Comparison of ENCODE assay signal across 9 cellular contexts in genomic region chr10:93461807-93462178, GRCh38. TPM values are rescaled to one million over a fixed set of nuclear protein-coding genes. Genes with fewer than 3 reads are reported as not detected.
DNase-seq lines count a peak whose midpoint lies in the region; ATAC-seq and TF ChIP-seq lines count a peak whose summit lies in the region.
"Had no signal": no experiment of that assay in that cellular context is flagged by ENCODE, and none has a peak within 500 bp of the region (broad histone marks: within the 10 kb centered on the region; RNA-seq: fewer than 3 reads in every experiment).

No MANE protein-coding gene starts in this region.

- TF ChIP-seq CTCF in heart right ventricle (IDR thresholded peaks at IDR 0.05) (no peak), kidney epithelial cell (IDR thresholded peaks at IDR 0.05; ENCODE audit: insufficient read depth, low read length, poor library complexity, severe bottlenecking) (peak; percentile 15), uterus (IDR thresholded peaks at IDR 0.05) (no peak)

- no peaks in the 10 kb centered on the region for H3K27me3 Mint-ChIP-seq in activated CD4-positive, alpha-beta T cell treated with anti-CD3 and anti-CD28 coated beads, Interleukin-2, amount 10 ng/mL, durations not matched to agents 24 days and 14 days

- no peak for DNase-seq in heart right ventricle
- no peak for DNase-seq in right cardiac atrium
- peak; percentile 27 to 62 for DNase-seq in SW 1271 (lab: John Stamatoyannopoulos, UW)
- DNase-seq in kidney epithelial cell (ENCODE audit: low read depth) = peak; percentile 96
- peak in 1 of 2 donors; percentile 29 for DNase-seq in uterus
- no peak for DNase-seq in HEK293T (ENCODE audit: extremely low spot score)
- DNase-seq in activated CD4-positive, alpha-beta T cell treated with anti-CD3 and anti-CD28 coated beads, Interleukin-2, amount 10 ng/mL, durations not matched to agents 24 days and 14 days = no peak
- no peak for DNase-seq in T1000 (lab: John Stamatoyannopoulos, UW)
- DNase-seq: CD8-positive, alpha-beta memory T cell had no signal

- H3K27me3 ChIP-seq in heart right ventricle (no peaks in the 10 kb centered on the region), right cardiac atrium (ENCODE audit: control insufficient read depth, insufficient read depth) (no peaks in the 10 kb centered on the region), kidney epithelial cell (ENCODE audit: control insufficient read depth, insufficient read depth, low read length) (no peaks in the 10 kb centered on the region), uterus (no peaks in the 10 kb centered on the region)

- ATAC-seq in heart right ventricle (no peak), right cardiac atrium (no peak)

- H3K9me3 ChIP-seq in heart right ventricle (no peaks in the 10 kb centered on the region), right cardiac atrium (ENCODE audit: control insufficient read depth, low read length) (no peaks in the 10 kb centered on the region), uterus (no peaks in the 10 kb centered on the region)

- no peak for TF ChIP-seq POLR2A in uterus (IDR thresholded peaks at IDR 0.05)

- POLR2A ChIA-PET in HEK293T (lab: Yijun Ruan, JAX) = no interaction called here

- H3K4me1 Mint-ChIP-seq in activated CD4-positive, alpha-beta T cell treated with anti-CD3 and anti-CD28 coated beads, Interleukin-2, amount 10 ng/mL, durations not matched to agents 24 days and 14 days = peaks cover 16% of the 10 kb centered on the region

- no peak overlapping the region for H3K4me3 ChIP-seq in heart right ventricle
- no peak overlapping the region for H3K4me3 ChIP-seq in right cardiac atrium (ENCODE audit: low read length)
- no peak overlapping the region for H3K4me3 ChIP-seq in kidney epithelial cell (ENCODE audit: low read depth, low read length)
- H3K4me3 ChIP-seq in uterus = no peak overlapping the region

- peaks cover 1% of the 10 kb centered on the region for H3K36me3 Mint-ChIP-seq in activated CD4-positive, alpha-beta T cell treated with anti-CD3 and anti-CD28 coated beads, Interleukin-2, amount 10 ng/mL, durations not matched to agents 24 days and 14 days (ENCODE audit: low read depth)
- H3K36me3 Mint-ChIP-seq: CD8-positive, alpha-beta memory T cell had no signal

- H3K4me3 Mint-ChIP-seq in activated CD4-positive, alpha-beta T cell treated with anti-CD3 and anti-CD28 coated beads, Interleukin-2, amount 10 ng/mL, durations not matched to agents 24 days and 14 days = no peak overlapping the region

- H3K9me3 Mint-ChIP-seq in activated CD4-positive, alpha-beta T cell treated with anti-CD3 and anti-CD28 coated beads, Interleukin-2, amount 10 ng/mL, durations not matched to agents 24 days and 14 days = no peaks in the 10 kb centered on the region
- H3K9me3 Mint-ChIP-seq: CD8-positive, alpha-beta memory T cell had no signal

- WGBS in heart right ventricle, 2 donors = 92 to 95% methylated on average over 1 of the region's 1 CpG
- 100% methylated on average over 1 of the region's 1 CpG for WGBS in right cardiac atrium

- intact Hi-C loops in heart right ventricle (cut with DNase I) = no loop called here
- intact Hi-C loops in right cardiac atrium (cut with DNase I) = no loop called here
- intact Hi-C loops in uterus (cut with DNase I; ENCODE audit: low total_unique reads) = no loop called here
- intact Hi-C loops in activated CD4-positive, alpha-beta T cell treated with anti-CD3 and anti-CD28 coated beads, Interleukin-2, amount 10 ng/mL, durations not matched to agents 24 days and 14 days (cut with micrococcal nuclease) = no loop called here

- H3K36me3 ChIP-seq in heart right ventricle = peaks cover 0 to 10% (median 0%) of the 10 kb centered on the region in 9 donors
- peaks cover 2% of the 10 kb centered on the region for H3K36me3 ChIP-seq in kidney epithelial cell (ENCODE audit: control insufficient read depth, insufficient read depth, low read length)
- no peaks in the 10 kb centered on the region for H3K36me3 ChIP-seq in uterus

- CTCF ChIA-PET in HEK293T (lab: Yijun Ruan, JAX) = interaction anchor here (1.3 kb wide), 1 partner anchor 86 kb away, joined by 4 read pairs; no protein-coding TSS in a partner anchor

- H3K4me1 ChIP-seq in heart right ventricle (peaks cover 17 to 90% (median 49%) of the 10 kb centered on the region in 9 donors), right cardiac atrium (ENCODE audit: control insufficient read depth, insufficient read depth, low read length) (peaks cover 7% of the 10 kb centered on the region), uterus (peaks cover 5 to 21% of the 10 kb centered on the region in 2 donors)

- no peak overlapping the region for H3K27ac Mint-ChIP-seq in activated CD4-positive, alpha-beta T cell treated with anti-CD3 and anti-CD28 coated beads, Interleukin-2, amount 10 ng/mL, durations not matched to agents 24 days and 14 days

- H3K27ac ChIP-seq in heart right ventricle (peak overlapping the region in 6 of 10 donors; percentile 22 to 91 (median 49)), right cardiac atrium (ENCODE audit: low read length) (no peak overlapping the region), uterus (peak overlapping the region; percentile 74 to 91)

TF ChIP-seq in HEK293T, 16 proteins besides CTCF, POLR2A, EP300 and RAD21:
- TF ChIP-seq SP1 (IDR thresholded peaks at IDR 0.05) (no peak), FOXA1 (IDR thresholded peaks at IDR 0.05) (no peak), FOXK2 (IDR thresholded peaks at IDR 0.05) (no peak), NFRKB (IDR thresholded peaks at IDR 0.05) (no peak), BHLHE40 (IDR thresholded peaks at IDR 0.05; ENCODE audit: borderline replicate concordance) (no peak), ZNF384 (IDR thresholded peaks at IDR 0.05) (no peak), TARDBP (IDR thresholded peaks at IDR 0.05) (no peak), SUZ12 (IDR thresholded peaks at IDR 0.05) (no peak), CTBP1 (IDR thresholded peaks at IDR 0.05; ENCODE audit: borderline replicate concordance) (no peak), FOXM1 (IDR thresholded peaks at IDR 0.05; ENCODE audit: borderline replicate concordance) (no peak), PKNOX1 (IDR thresholded peaks at IDR 0.05) (no peak), ELF4 (IDR thresholded peaks at IDR 0.05) (no peak), ARNT (IDR thresholded peaks at IDR 0.05) (no peak), LEF1 (IDR thresholded peaks at IDR 0.05; ENCODE audit: borderline replicate concordance) (no peak), HDGF (IDR thresholded peaks at IDR 0.05; ENCODE audit: borderline replicate concordance) (no peak), L3MBTL2 (conservative IDR thresholded peaks at IDR 0.05) (no peak)

RNA-seq across cellular contexts. Expression of gene MYOF, which starts 20.3 kb away (rescaled TPM):
- 10 to 100 TPM; 21.7 to 54.6 (median 41.6) TPM for total RNA-seq in heart right ventricle
- polyA plus RNA-seq in heart right ventricle = 10 to 100 TPM; 14.5 to 32.4 TPM
- total RNA-seq in right cardiac atrium = 10 to 100 TPM; 13.6 to 25.0 (median 16.2) TPM
- polyA plus RNA-seq in right cardiac atrium = 5.5 TPM
- 141 and 142 TPM in 2 replicates for total RNA-seq in kidney epithelial cell
- 100 to 1,000 TPM in 2 of 4 donors, 10 to 100 TPM in 2; 41.2 to 114 (median 86.9) TPM for total RNA-seq in uterus
- 23.8 and 25.4 TPM in 2 replicates for total RNA-seq in activated CD4-positive, alpha-beta T cell treated with anti-CD3 and anti-CD28 coated beads, Interleukin-2, amount 10 ng/mL, durations not matched to agents 24 days and 14 days
- polyA plus RNA-seq: CD8-positive, alpha-beta memory T cell had no signal

RNA-seq across cellular contexts. Expression of gene CEP55, which starts 34.6 kb away (rescaled TPM):
- total RNA-seq in heart right ventricle (1 to 10 TPM in 2 of 10 donors, under 1 TPM in 5, not detected in 3; 0.13 to 4.4 (median 0.51) TPM), right cardiac atrium (1 to 10 TPM in 2 of 4 donors, under 1 TPM in 2; 0.19 to 1.6 (median 0.76) TPM), kidney epithelial cell (7.6 and 11.4 TPM in 2 replicates), uterus (10 to 100 TPM in 1 of 4 donors, under 1 TPM in 1, not detected in 2; under 0.01 to 13.8 TPM)
- polyA plus RNA-seq in heart right ventricle (under 1 TPM; 0.20 to 0.22 TPM), right cardiac atrium (0.11 TPM)
- 58.5 and 59.3 TPM in 2 replicates for total RNA-seq in activated CD4-positive, alpha-beta T cell treated with anti-CD3 and anti-CD28 coated beads, Interleukin-2, amount 10 ng/mL, durations not matched to agents 24 days and 14 days

Comparison
In these comparisons a context has a peak if more than half of its experiments do, and no peak if none do; other contexts are left out.
1. DNase-seq: peak in SW 1271 (2 of 2) and kidney epithelial cell (single experiment); none in heart right ventricle (0 of 2), right cardiac atrium (0 of 3), HEK293T (single experiment), activated CD4-positive, alpha-beta T cell treated with anti-CD3 and anti-CD28 coated beads, Interleukin-2, amount 10 ng/mL, durations not matched to agents 24 days and 14 days (single experiment) and T1000 (single experiment).